ENCODE assay signal across 1 cellular context in genomic region chr19:41219924-41220567, GRCh38.
TF ChIP-seq lines count a peak whose summit lies in the region.

No MANE protein-coding gene starts in this region.

TF ChIP-seq in K562, 482 proteins besides CTCF, POLR2A, EP300 and RAD21 (continued from another document):
- TF ChIP-seq JUNB (CRISPR knock-in tag; conservative IDR thresholded peaks at IDR 0.05) (no peak), MNT (conservative IDR thresholded peaks at IDR 0.05) (peak in 1 of 2 experiments; percentile 34; a peak in 1 of 4 replicates), IRF9 (tag; IDR thresholded peaks at IDR 0.05) (no peak), BRCA1 (IDR thresholded peaks at IDR 0.05) (no peak), BRCA1 (CRISPR knock-in tag; IDR thresholded peaks at IDR 0.05) (no peak), ZNF668 (CRISPR knock-in tag; IDR thresholded peaks at IDR 0.05) (no peak), KLF16 (IDR thresholded peaks at IDR 0.05) (peak; percentile 42; the same call in 1 of the 2 replicates), ILK (tag; IDR thresholded peaks at IDR 0.05; ENCODE audit: borderline replicate concordance, low read depth) (no peak), NONO (IDR thresholded peaks at IDR 0.05; ENCODE audit: low read depth in 2 of 2, low read length in 1 of 2) (no peak), BRD9 (IDR thresholded peaks at IDR 0.05; ENCODE audit: low read depth, partially characterized antibody) (no peak), POLR2AphosphoS5 (IDR thresholded peaks at IDR 0.05; ENCODE audit: control insufficient read depth, insufficient read depth, low read depth, low read length) (peak; percentile 39; the same call in 1 of the 2 replicates), ZNF766 (CRISPR knock-in tag; conservative IDR thresholded peaks at IDR 0.05) (no peak), FUS (optimal IDR thresholded peaks at IDR 0.05; ENCODE audit: low read depth, low read length) (no peak), PCBP1 (IDR thresholded peaks at IDR 0.05; ENCODE audit: low read depth, low read length, poor library complexity, severe bottlenecking) (no peak), NFIX (CRISPR knock-in tag; IDR thresholded peaks at IDR 0.05; ENCODE audit: low read depth) (no peak), ZNF165 (CRISPR knock-in tag; IDR thresholded peaks at IDR 0.05; ENCODE audit: borderline replicate concordance) (no peak)
- TF ChIP-seq, protein P1, sequence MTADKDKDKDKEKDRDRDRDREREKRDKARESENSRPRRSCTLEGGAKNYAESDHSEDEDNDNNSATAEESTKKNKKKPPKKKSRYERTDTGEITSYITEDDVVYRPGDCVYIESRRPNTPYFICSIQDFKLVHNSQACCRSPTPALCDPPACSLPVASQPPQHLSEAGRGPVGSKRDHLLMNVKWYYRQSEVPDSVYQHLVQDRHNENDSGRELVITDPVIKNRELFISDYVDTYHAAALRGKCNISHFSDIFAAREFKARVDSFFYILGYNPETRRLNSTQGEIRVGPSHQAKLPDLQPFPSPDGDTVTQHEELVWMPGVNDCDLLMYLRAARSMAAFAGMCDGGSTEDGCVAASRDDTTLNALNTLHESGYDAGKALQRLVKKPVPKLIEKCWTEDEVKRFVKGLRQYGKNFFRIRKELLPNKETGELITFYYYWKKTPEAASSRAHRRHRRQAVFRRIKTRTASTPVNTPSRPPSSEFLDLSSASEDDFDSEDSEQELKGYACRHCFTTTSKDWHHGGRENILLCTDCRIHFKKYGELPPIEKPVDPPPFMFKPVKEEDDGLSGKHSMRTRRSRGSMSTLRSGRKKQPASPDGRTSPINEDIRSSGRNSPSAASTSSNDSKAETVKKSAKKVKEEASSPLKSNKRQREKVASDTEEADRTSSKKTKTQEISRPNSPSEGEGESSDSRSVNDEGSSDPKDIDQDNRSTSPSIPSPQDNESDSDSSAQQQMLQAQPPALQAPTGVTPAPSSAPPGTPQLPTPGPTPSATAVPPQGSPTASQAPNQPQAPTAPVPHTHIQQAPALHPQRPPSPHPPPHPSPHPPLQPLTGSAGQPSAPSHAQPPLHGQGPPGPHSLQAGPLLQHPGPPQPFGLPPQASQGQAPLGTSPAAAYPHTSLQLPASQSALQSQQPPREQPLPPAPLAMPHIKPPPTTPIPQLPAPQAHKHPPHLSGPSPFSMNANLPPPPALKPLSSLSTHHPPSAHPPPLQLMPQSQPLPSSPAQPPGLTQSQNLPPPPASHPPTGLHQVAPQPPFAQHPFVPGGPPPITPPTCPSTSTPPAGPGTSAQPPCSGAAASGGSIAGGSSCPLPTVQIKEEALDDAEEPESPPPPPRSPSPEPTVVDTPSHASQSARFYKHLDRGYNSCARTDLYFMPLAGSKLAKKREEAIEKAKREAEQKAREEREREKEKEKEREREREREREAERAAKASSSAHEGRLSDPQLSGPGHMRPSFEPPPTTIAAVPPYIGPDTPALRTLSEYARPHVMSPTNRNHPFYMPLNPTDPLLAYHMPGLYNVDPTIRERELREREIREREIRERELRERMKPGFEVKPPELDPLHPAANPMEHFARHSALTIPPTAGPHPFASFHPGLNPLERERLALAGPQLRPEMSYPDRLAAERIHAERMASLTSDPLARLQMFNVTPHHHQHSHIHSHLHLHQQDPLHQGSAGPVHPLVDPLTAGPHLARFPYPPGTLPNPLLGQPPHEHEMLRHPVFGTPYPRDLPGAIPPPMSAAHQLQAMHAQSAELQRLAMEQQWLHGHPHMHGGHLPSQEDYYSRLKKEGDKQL (CRISPR knock-in tag; IDR thresholded peaks at IDR 0.05; ENCODE audit: borderline replicate concordance) = no peak
